1 cellular context compared by ENCODE assay signal in genomic region chr15:42605281-42605744, GRCh38.
TF ChIP-seq lines count a peak whose summit lies in the region.

No MANE protein-coding gene starts in this region.

TF ChIP-seq in IMR-90, 13 proteins besides CTCF, POLR2A, EP300 and RAD21 (continued from another document):
- TF ChIP-seq USF2 (IDR thresholded peaks at IDR 0.05; ENCODE audit: low read depth, low read length) (no peak), CHD1 (IDR thresholded peaks at IDR 0.05; ENCODE audit: low read depth, low read length) (no peak), MAFK (IDR thresholded peaks at IDR 0.05; ENCODE audit: low read depth, low read length) (no peak), RCOR1 (IDR thresholded peaks at IDR 0.05; ENCODE audit: insufficient replicate concordance, low read length) (no peak), ELK1 (IDR thresholded peaks at IDR 0.05; ENCODE audit: borderline replicate concordance, low read depth, low read length) (no peak), MXI1 (IDR thresholded peaks at IDR 0.05; ENCODE audit: borderline replicate concordance, low read depth, low read length) (no peak), SMC3 (IDR thresholded peaks at IDR 0.05; ENCODE audit: low read depth, low read length) (no peak), NFE2L2 (IDR thresholded peaks at IDR 0.05; ENCODE audit: low read depth, low read length) (no peak), RFX5 (IDR thresholded peaks at IDR 0.05; ENCODE audit: low read depth, low read length) (no peak)
